In the genomic region with DNA sequence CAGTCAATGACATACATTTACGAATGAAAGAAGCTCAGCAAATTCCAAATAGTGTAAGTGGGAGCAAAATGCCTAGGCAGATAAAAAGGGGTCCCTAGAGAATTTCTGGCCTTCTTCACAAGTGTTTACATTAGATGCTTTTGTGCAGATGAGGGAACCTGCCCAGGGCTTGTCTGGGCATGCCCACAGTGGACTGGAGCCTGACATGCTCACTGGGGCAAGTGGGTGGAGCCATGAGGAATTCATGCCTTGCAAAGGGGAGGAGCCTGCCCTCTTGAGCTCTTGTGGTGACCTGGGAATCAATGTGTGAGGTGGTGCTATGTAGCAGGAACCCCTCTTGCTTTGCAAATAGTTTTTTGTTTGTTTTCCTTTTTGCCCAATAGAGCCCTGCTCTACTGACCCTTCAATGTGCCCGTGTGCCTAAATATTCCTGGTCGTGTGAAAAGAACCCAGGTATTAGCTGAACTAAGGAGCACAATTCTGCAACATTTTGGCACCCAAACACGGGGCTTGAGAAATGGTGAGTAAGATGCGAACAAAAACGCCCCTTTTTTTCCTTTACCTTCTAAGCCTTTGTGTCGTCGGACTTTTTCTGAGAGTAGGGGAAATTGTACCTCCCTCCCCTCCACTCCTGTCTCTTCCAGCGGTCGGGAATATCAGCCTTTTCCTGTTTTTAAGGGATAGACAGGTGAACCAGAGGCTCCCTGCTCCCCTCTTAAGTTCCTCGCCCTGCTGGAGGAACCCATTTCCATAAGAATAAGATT, we compare ENCODE assay signal across 8 cellular contexts.
DNase-seq lines count a peak whose midpoint lies in the region; ATAC-seq, FAIRE-seq and TF ChIP-seq lines count a peak whose summit lies in the region.

No MANE protein-coding gene starts in this region.

- no peak overlapping the region for H3K9ac ChIP-seq in mammary epithelial cell (ENCODE audit: insufficient read depth, low read length)

- DNase-seq in NCI-H1436 (lab: John Stamatoyannopoulos, UW) (peak; percentile 10), NCI-H1436 treated with DMSO at 0.1 percent for 48 hours (lab: John Stamatoyannopoulos, UW) (no peak), LNCaP clone FGC (ENCODE audit: low read depth) (peak; percentile 34), mammary epithelial cell (peak; percentile 8), urothelium cell line (ENCODE audit: low spot score) (peak; percentile 93), HuH-7.5 (ENCODE audit: low spot score) (no peak), NCI-H1694 treated with DMSO at 0.1 percent for 48 hours (lab: John Stamatoyannopoulos, UW) (no peak)

- peak overlapping the region; percentile 60 for H2AFZ ChIP-seq in mammary epithelial cell (ENCODE audit: low read depth, low read length)

- no TSS peak for BruUV-seq in mammary epithelial cell (replicated peaks; lab: Mats Ljungman, UMichigan)

- no peaks in the 10 kb centered on the region for H4K20me1 ChIP-seq in mammary epithelial cell (ENCODE audit: insufficient read depth, low read length)

- 93% methylated on average over 10 of the region's 11 CpGs for WGBS in mammary epithelial cell (ENCODE audit: low coverage, missing lambda C conversion rate)

- H3K27ac ChIP-seq in mammary epithelial cell (ENCODE audit: insufficient read depth, low read depth, low read length) = no peak overlapping the region

- H3K27me3 ChIP-seq in mammary epithelial cell (ENCODE audit: insufficient read depth, low read length) = no peaks in the 10 kb centered on the region

- peaks cover 22% of the 10 kb centered on the region for H3K9me3 ChIP-seq in mammary epithelial cell (replicated peaks; ENCODE audit: insufficient read depth, low read length)

- intact Hi-C loops in mammary epithelial cell (cut with micrococcal nuclease) = no loop called here

- in situ Hi-C loops in mammary epithelial cell (cut with MboI; ENCODE audit: low sequenced_read_pairs in 2 of 2) = no loop called here

- peak overlapping the region; percentile 39 for H3K4me3 ChIP-seq in LNCaP clone FGC (ENCODE audit: low read depth, low read length)
- H3K4me3 ChIP-seq in mammary epithelial cell (replicated peaks in 1 of 3; ENCODE audit: insufficient read depth in 1 of 3, low read depth in 2 of 3, low read length in 3 of 3) = no peak overlapping the region

- H3K4me2 ChIP-seq in mammary epithelial cell (ENCODE audit: insufficient read depth, low read depth, low read length) = no peak overlapping the region

- no peaks in the 10 kb centered on the region for H3K36me3 ChIP-seq in mammary epithelial cell (ENCODE audit: insufficient read depth, low read length)

- ATAC-seq in GM21786 (IDR thresholded peaks at IDR 0.05; ENCODE audit: unreplicated experiment) = peak; percentile 97

- CTCF ChIA-PET in mammary epithelial cell (lab: Charles Lee; ENCODE audit: low non-redundant PET) = no interaction called here

- no peak for TF ChIP-seq CTCF in LNCaP clone FGC (IDR thresholded peaks at IDR 0.05; ENCODE audit: control insufficient read depth, extremely low read depth, insufficient read depth)
- TF ChIP-seq CTCF in mammary epithelial cell (conservative IDR thresholded peaks at IDR 0.05 in 1 of 2, IDR thresholded peaks at IDR 0.05 in 1 of 2; ENCODE audit: extremely low read depth in 1 of 2, insufficient read depth in 1 of 2, low read depth in 1 of 2, low read length in 2 of 2) = no peak

- no peaks in the 10 kb centered on the region for H3K4me1 ChIP-seq in mammary epithelial cell (ENCODE audit: insufficient read depth, low read length)

- H3K79me2 ChIP-seq in mammary epithelial cell (ENCODE audit: insufficient read depth, low read length) = no peaks in the 10 kb centered on the region

- FAIRE-seq in urothelium cell line (lab: Jason Lieb, UNC) = peak; percentile 40

- dilution Hi-C loops in mammary epithelial cell (cut with HindIII; ENCODE audit: low sequenced_read_pairs) = no loop called here

Comparison
In these comparisons a context has a peak if more than half of its experiments do, and no peak if none do; other contexts are left out.
1. DNase-seq: peak in NCI-H1436 (single experiment), LNCaP clone FGC (single experiment), mammary epithelial cell (single experiment) and urothelium cell line (single experiment); none in NCI-H1436 treated with DMSO at 0.1 percent for 48 hours (single experiment), HuH-7.5 (single experiment) and NCI-H1694 treated with DMSO at 0.1 percent for 48 hours (single experiment).